ENCODE assay signal across 12 cellular contexts in the genomic region with DNA sequence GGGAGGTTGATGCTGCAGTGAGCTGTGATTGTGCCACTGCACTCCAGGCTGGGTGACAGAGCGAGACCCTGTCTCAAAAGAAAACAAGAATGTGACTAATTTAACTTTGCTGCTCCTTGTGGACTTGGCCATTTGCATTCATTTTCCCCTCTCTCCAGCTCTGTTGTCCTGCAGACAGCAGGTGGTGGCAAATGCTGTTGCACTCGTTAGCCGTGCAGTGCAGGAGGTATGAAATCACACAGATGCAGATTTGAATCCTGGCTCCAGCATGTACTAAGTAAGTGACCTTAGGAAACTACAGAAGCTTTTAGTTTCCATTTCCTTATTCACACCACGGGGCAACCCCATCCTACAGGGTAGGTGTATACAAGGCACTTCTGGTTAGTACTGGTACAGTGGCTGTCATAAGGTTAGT. TPM values are rescaled to one million over a fixed set of nuclear protein-coding genes. Genes with fewer than 3 reads are reported as not detected.
DNase-seq lines count a peak whose midpoint lies in the region; ATAC-seq and TF ChIP-seq lines count a peak whose summit lies in the region.
"Had no signal": no experiment of that assay in that cellular context is flagged by ENCODE, and none has a peak within 500 bp of the region (broad histone marks: within the 10 kb centered on the region; RNA-seq: fewer than 3 reads in every experiment).

No MANE protein-coding gene starts in this region.

- intact Hi-C loops in esophagus squamous epithelium (cut with DNase I) = no loop called here

- H3K36me3 ChIP-seq in esophagus squamous epithelium = no peaks in the 10 kb centered on the region

- 61 to 63% methylated on average over 4 of the region's 4 CpGs for WGBS in esophagus squamous epithelium, 2 donors

- ATAC-seq in GM18505 (IDR thresholded peaks at IDR 0.05; ENCODE audit: unreplicated experiment) (peak; percentile 76), GM21367 (IDR thresholded peaks at IDR 0.05; ENCODE audit: unreplicated experiment) (peak; percentile 86), HG03139 (IDR thresholded peaks at IDR 0.05; ENCODE audit: unreplicated experiment) (peak; percentile 56), HG03520 (IDR thresholded peaks at IDR 0.05; ENCODE audit: unreplicated experiment) (no peak)

- TF ChIP-seq POLR2A in GM18505 (IDR thresholded peaks at IDR 0.05; ENCODE audit: borderline replicate concordance, extremely low read depth, insufficient read depth, insufficient read length) (no peak), esophagus squamous epithelium (IDR thresholded peaks at IDR 0.05) (no peak)

- no peak overlapping the region for H3K27ac ChIP-seq in esophagus squamous epithelium

- no peaks in the 10 kb centered on the region for H3K27me3 ChIP-seq in esophagus squamous epithelium

- POLR2A ChIA-PET in HEK293T (lab: Yijun Ruan, JAX) = interaction anchor here (2.7 kb wide), 1 partner anchor 9 kb away, joined by 11 read pairs; no protein-coding TSS in a partner anchor

- peak; percentile 11 for DNase-seq in astrocyte of the hippocampus (ENCODE audit: low read depth, low spot score)
- DNase-seq in effector CD4-positive, alpha-beta T cell = no peak
- no peak for DNase-seq in HEK293T (ENCODE audit: extremely low spot score)
- no peak for DNase-seq in esophagus squamous epithelium (lab: John Stamatoyannopoulos, UW)
- DNase-seq: amygdala; Caco-2; NCI-H2029 treated with DMSO at 0.1 percent for 48 hours; stimulated activated CD4-positive, alpha-beta T cell treated with anti-CD3 and anti-CD28 coated beads, Interleukin-1b, Interleukin-23, amount 100 ng/mL, for 48 hours had no signal

- CTCF ChIA-PET in HEK293T (lab: Yijun Ruan, JAX) = no interaction called here

- H3K4me3 ChIP-seq in esophagus squamous epithelium = no peak overlapping the region

- H3K9me3 ChIP-seq in esophagus squamous epithelium = no peaks in the 10 kb centered on the region
- H3K9me3 ChIP-seq: Caco-2 had no signal

- no peaks in the 10 kb centered on the region for H3K4me1 ChIP-seq in esophagus squamous epithelium

- TF ChIP-seq CTCF in esophagus squamous epithelium (IDR thresholded peaks at IDR 0.05) = no peak

TF ChIP-seq in HEK293T, 16 proteins besides CTCF, POLR2A, EP300 and RAD21:
- TF ChIP-seq BHLHE40 (IDR thresholded peaks at IDR 0.05; ENCODE audit: borderline replicate concordance) (no peak), HDGF (IDR thresholded peaks at IDR 0.05; ENCODE audit: borderline replicate concordance) (no peak), TARDBP (IDR thresholded peaks at IDR 0.05) (no peak), FOXK2 (IDR thresholded peaks at IDR 0.05) (no peak), SP1 (IDR thresholded peaks at IDR 0.05) (no peak), CTBP1 (IDR thresholded peaks at IDR 0.05; ENCODE audit: borderline replicate concordance) (no peak), SUZ12 (IDR thresholded peaks at IDR 0.05) (no peak), FOXA1 (IDR thresholded peaks at IDR 0.05) (no peak), ARNT (IDR thresholded peaks at IDR 0.05) (no peak), L3MBTL2 (conservative IDR thresholded peaks at IDR 0.05) (no peak), ZNF384 (IDR thresholded peaks at IDR 0.05) (no peak)
TF ChIP-seq in HEK293T: peak in this region for 0.

RNA-seq across cellular contexts. Expression of a gene that starts 9.6 kb away (rescaled TPM):
- total RNA-seq in esophagus squamous epithelium = 1 to 10 TPM; 2.0 to 3.6 (median 2.8) TPM
